In genomic region chr4:77728420-77728819, GRCh38 we compare ENCODE assay signal across 24 cellular contexts.
A peak's percentile ranks its signal among the peaks of the same experiment; 100 is the strongest.
DNase-seq lines count a peak whose midpoint lies in the region; ATAC-seq and TF ChIP-seq lines count a peak whose summit lies in the region.
"Had no signal": no experiment of that assay in that cellular context is flagged by ENCODE, and none has a peak within 500 bp of the region (broad histone marks: within the 10 kb centered on the region; RNA-seq: fewer than 3 reads in every experiment).

No MANE protein-coding gene starts in this region.

- no peak for DNase-seq in activated naive CD4-positive, alpha-beta T cell treated with anti-CD3 and anti-CD28 coated beads, Interleukin-2, amount 10 ng/mL, durations not matched to agents 7 days and 5 days
- no peak for DNase-seq in activated naive CD4-positive, alpha-beta T cell treated with anti-CD3 and anti-CD28 coated beads, Interleukin-2, amount 50 U/mL, for 16 hours
- DNase-seq in OCI-LY7 (ENCODE audit: low spot score), result no peak
- no peak for DNase-seq in endodermal cell
- DNase-seq in osteoblast (ENCODE audit: insufficient read length, low spot score, missing footprints), result no peak
- DNase-seq: activated CD8-positive, alpha-beta memory T cell treated with anti-CD3 and anti-CD28 coated beads for 24 hours; amniotic stem cell; DMS79; heart right ventricle; KG1; MV-4-11; NCI-H1694; pancreas; SIG-M5 had no signal

- H3K9ac ChIP-seq in endodermal cell (ENCODE audit: extremely low read depth, low read length, poor library complexity, severe bottlenecking), result no peak overlapping the region

- TF ChIP-seq CTCF in OCI-LY7 (conservative IDR thresholded peaks at IDR 0.05; ENCODE audit: low read length) (peak; percentile 53), endodermal cell (conservative IDR thresholded peaks at IDR 0.05) (peak; percentile 63), osteoblast (IDR thresholded peaks at IDR 0.05; ENCODE audit: extremely low read depth, low read depth, low read length) (peak; percentile 14)

- BruUV-seq in OCI-LY7 (replicated peaks; lab: Mats Ljungman, UMichigan), result no TSS peak

- no peak overlapping the region for H3K4me3 Mint-ChIP-seq in activated naive CD4-positive, alpha-beta T cell treated with anti-CD3 and anti-CD28 coated beads, Interleukin-2, amount 10 ng/mL, durations not matched to agents 7 days and 5 days
- no peak overlapping the region for H3K4me3 Mint-ChIP-seq in endodermal cell
- H3K4me3 Mint-ChIP-seq: activated T-helper 17 cell treated with anti-CD3 and anti-CD28 coated beads, Interleukin-2, amount 50 U/mL, for 72 hours; stimulated activated memory B cell treated with anti-CD40 and anti-IgM and Interleukin-4, amounts not matched to agents 10 μg/mL and 1 μg/mL and 100 μg/mL, for 72 hours; T-helper 1 cell treated with Interleukin-12 subunit alpha and Interleukin-12 subunit beta and Interleukin-4 antibody, amounts not matched to agents 30 μg/mL and 1 μg/mL, for 36 hours had no signal

- H3K79me2 ChIP-seq in OCI-LY7 (ENCODE audit: insufficient read depth, low read depth, low read length), result no peaks in the 10 kb centered on the region; the same call in 1 of the 2 replicates
- no peaks in the 10 kb centered on the region for H3K79me2 ChIP-seq in osteoblast (ENCODE audit: insufficient read depth, low read length)

- H3K4me1 ChIP-seq in OCI-LY7 (ENCODE audit: insufficient read depth, low read length, poor library complexity, severe bottlenecking), result peaks cover 28% of the 10 kb centered on the region
- no peaks in the 10 kb centered on the region for H3K4me1 ChIP-seq in endodermal cell (ENCODE audit: control insufficient read depth, insufficient read depth, low read length)
- no peaks in the 10 kb centered on the region for H3K4me1 ChIP-seq in osteoblast (ENCODE audit: insufficient read depth, low read length)

- H3K4me2 ChIP-seq in OCI-LY7 (ENCODE audit: low read length) (no peak overlapping the region), osteoblast (ENCODE audit: insufficient read depth, low read length) (no peak overlapping the region)

- POLR2A ChIA-PET in OCI-LY7 (lab: Charles Lee), result no interaction called here

- H4K20me1 ChIP-seq in OCI-LY7 (ENCODE audit: insufficient read depth, low read length) (no peaks in the 10 kb centered on the region), osteoblast (ENCODE audit: insufficient read depth, low read length) (no peaks in the 10 kb centered on the region)

- H3K9me3 Mint-ChIP-seq in activated naive CD4-positive, alpha-beta T cell treated with anti-CD3 and anti-CD28 coated beads, Interleukin-2, amount 10 ng/mL, durations not matched to agents 7 days and 5 days, result no peaks in the 10 kb centered on the region
- H3K9me3 Mint-ChIP-seq in endodermal cell, result no peaks in the 10 kb centered on the region
- H3K9me3 Mint-ChIP-seq: activated T-helper 17 cell treated with anti-CD3 and anti-CD28 coated beads, Interleukin-2, amount 50 U/mL, for 72 hours; stimulated activated memory B cell treated with anti-CD40 and anti-IgM and Interleukin-4, amounts not matched to agents 10 μg/mL and 1 μg/mL and 100 μg/mL, for 72 hours; T-helper 1 cell treated with Interleukin-12 subunit alpha and Interleukin-12 subunit beta and Interleukin-4 antibody, amounts not matched to agents 30 μg/mL and 1 μg/mL, for 36 hours had no signal

- H3K9me2 ChIP-seq in OCI-LY7 (ENCODE audit: insufficient read depth, low read length), result no peaks in the 10 kb centered on the region; the same call in 1 of the 2 replicates

- CTCF ChIA-PET in activated naive CD4-positive, alpha-beta T cell treated with anti-CD3 and anti-CD28 coated beads, Interleukin-2, amount 10 ng/mL, durations not matched to agents 7 days and 5 days (lab: Charles Lee), result interaction anchor here (0.7 to 1.5 kb wide), 7 partner anchors 8 to 149 kb away, joined by 3 to 5 read pairs (median 3); partner anchors contain the start of gene MRPL1
- CTCF ChIA-PET in OCI-LY7 (lab: Charles Lee; ENCODE audit: unreplicated experiment), result no interaction called here

- no peaks in the 10 kb centered on the region for H3K27me3 Mint-ChIP-seq in activated naive CD4-positive, alpha-beta T cell treated with anti-CD3 and anti-CD28 coated beads, Interleukin-2, amount 10 ng/mL, durations not matched to agents 7 days and 5 days
- H3K27me3 Mint-ChIP-seq in endodermal cell (ENCODE audit: insufficient read depth), result no peaks in the 10 kb centered on the region
- H3K27me3 Mint-ChIP-seq: activated T-helper 17 cell treated with anti-CD3 and anti-CD28 coated beads, Interleukin-2, amount 50 U/mL, for 72 hours; stimulated activated memory B cell treated with anti-CD40 and anti-IgM and Interleukin-4, amounts not matched to agents 10 μg/mL and 1 μg/mL and 100 μg/mL, for 72 hours had no signal

- intact Hi-C loops in OCI-LY7 (cut with micrococcal nuclease; ENCODE audit: unreplicated experiment), result no loop called here

- peaks cover 26% of the 10 kb centered on the region for H3K4me1 Mint-ChIP-seq in activated naive CD4-positive, alpha-beta T cell treated with anti-CD3 and anti-CD28 coated beads, Interleukin-2, amount 10 ng/mL, durations not matched to agents 7 days and 5 days
- H3K4me1 Mint-ChIP-seq in endodermal cell, result peaks cover 4% of the 10 kb centered on the region

- H3K27me3 ChIP-seq in endodermal cell (ENCODE audit: control insufficient read depth, insufficient read depth, low read length, poor library complexity, severe bottlenecking) (no peaks in the 10 kb centered on the region), osteoblast (ENCODE audit: insufficient read depth, low read length) (no peaks in the 10 kb centered on the region)
- H3K27me3 ChIP-seq: cardiac muscle cell, heart right ventricle, pancreas had no signal

- H3K36me3 Mint-ChIP-seq in activated naive CD4-positive, alpha-beta T cell treated with anti-CD3 and anti-CD28 coated beads, Interleukin-2, amount 10 ng/mL, durations not matched to agents 7 days and 5 days, result peaks cover 69% of the 10 kb centered on the region
- peaks cover 8% of the 10 kb centered on the region for H3K36me3 Mint-ChIP-seq in endodermal cell (ENCODE audit: low read depth)

- H3K9me3 ChIP-seq in OCI-LY7 (ENCODE audit: low read length), result no peaks in the 10 kb centered on the region
- H3K9me3 ChIP-seq in endodermal cell (ENCODE audit: control insufficient read depth, low read length), result no peaks in the 10 kb centered on the region
- no peaks in the 10 kb centered on the region for H3K9me3 ChIP-seq in osteoblast (ENCODE audit: low read depth, low read length)
- H3K9me3 ChIP-seq: heart right ventricle, pancreas had no signal

- H3K36me3 ChIP-seq in OCI-LY7 (ENCODE audit: insufficient read depth, low read length) (peaks cover 88% of the 10 kb centered on the region), endodermal cell (ENCODE audit: control insufficient read depth, insufficient read depth, low read length) (peaks cover 7% of the 10 kb centered on the region), osteoblast (ENCODE audit: insufficient read depth, low read length) (peaks cover 8% of the 10 kb centered on the region)

- H2AFZ ChIP-seq in OCI-LY7 (ENCODE audit: low read length) (no peak overlapping the region), osteoblast (ENCODE audit: low read length) (no peak overlapping the region)

- no peak overlapping the region for H3K27ac ChIP-seq in OCI-LY7 (ENCODE audit: low read depth, low read length, poor library complexity, severe bottlenecking)
- no peak overlapping the region for H3K27ac ChIP-seq in endodermal cell (ENCODE audit: low read depth, low read length)
- no peak overlapping the region for H3K27ac ChIP-seq in osteoblast (ENCODE audit: low read depth, low read length)
- H3K27ac ChIP-seq: C4-2B, cardiac muscle cell, heart right ventricle, pancreas, VCaP had no signal

- no peak overlapping the region for H3K4me3 ChIP-seq in OCI-LY7 (ENCODE audit: low read depth, low read length, poor library complexity, severe bottlenecking)
- H3K4me3 ChIP-seq in endodermal cell (ENCODE audit: low read length), result no peak overlapping the region
- H3K4me3 ChIP-seq in osteoblast (ENCODE audit: insufficient read depth, low read length), result no peak overlapping the region
- H3K4me3 ChIP-seq: cardiac muscle cell, heart right ventricle, pancreas had no signal

- peak overlapping the region; percentile 54 for H3K27ac Mint-ChIP-seq in activated naive CD4-positive, alpha-beta T cell treated with anti-CD3 and anti-CD28 coated beads, Interleukin-2, amount 10 ng/mL, durations not matched to agents 7 days and 5 days
- no peak overlapping the region for H3K27ac Mint-ChIP-seq in endodermal cell
- H3K27ac Mint-ChIP-seq: activated T-helper 17 cell treated with anti-CD3 and anti-CD28 coated beads, Interleukin-2, amount 50 U/mL, for 72 hours; stimulated activated memory B cell treated with anti-CD40 and anti-IgM and Interleukin-4, amounts not matched to agents 10 μg/mL and 1 μg/mL and 100 μg/mL, for 72 hours; T-helper 1 cell treated with Interleukin-12 subunit alpha and Interleukin-12 subunit beta and Interleukin-4 antibody, amounts not matched to agents 30 μg/mL and 1 μg/mL, for 36 hours had no signal

- ATAC-seq in HG02763 (IDR thresholded peaks at IDR 0.05; ENCODE audit: unreplicated experiment) (no peak), GM21825 (IDR thresholded peaks at IDR 0.05; ENCODE audit: unreplicated experiment) (no peak), HG03521 (IDR thresholded peaks at IDR 0.05; ENCODE audit: unreplicated experiment) (no peak)
- ATAC-seq: activated T-helper 17 cell treated with anti-CD3 and anti-CD28 coated beads, Interleukin-2, amount 50 U/mL, for 72 hours; heart right ventricle; pancreas; sciatic nerve; stimulated activated memory B cell treated with anti-CD40 and anti-IgM and Interleukin-4, amounts not matched to agents 10 μg/mL and 1 μg/mL and 100 μg/mL, for 72 hours had no signal

- 100% methylated on average over 1 of the region's 1 CpG; no CpG with 5 or more reads in 1 of the 2 experiments for WGBS in endodermal cell (ENCODE audit: insufficient coverage in 1 of 2, insufficient read length in 1 of 2), 2 experiments
